15 cellular contexts compared by ENCODE assay signal in the genomic region with DNA sequence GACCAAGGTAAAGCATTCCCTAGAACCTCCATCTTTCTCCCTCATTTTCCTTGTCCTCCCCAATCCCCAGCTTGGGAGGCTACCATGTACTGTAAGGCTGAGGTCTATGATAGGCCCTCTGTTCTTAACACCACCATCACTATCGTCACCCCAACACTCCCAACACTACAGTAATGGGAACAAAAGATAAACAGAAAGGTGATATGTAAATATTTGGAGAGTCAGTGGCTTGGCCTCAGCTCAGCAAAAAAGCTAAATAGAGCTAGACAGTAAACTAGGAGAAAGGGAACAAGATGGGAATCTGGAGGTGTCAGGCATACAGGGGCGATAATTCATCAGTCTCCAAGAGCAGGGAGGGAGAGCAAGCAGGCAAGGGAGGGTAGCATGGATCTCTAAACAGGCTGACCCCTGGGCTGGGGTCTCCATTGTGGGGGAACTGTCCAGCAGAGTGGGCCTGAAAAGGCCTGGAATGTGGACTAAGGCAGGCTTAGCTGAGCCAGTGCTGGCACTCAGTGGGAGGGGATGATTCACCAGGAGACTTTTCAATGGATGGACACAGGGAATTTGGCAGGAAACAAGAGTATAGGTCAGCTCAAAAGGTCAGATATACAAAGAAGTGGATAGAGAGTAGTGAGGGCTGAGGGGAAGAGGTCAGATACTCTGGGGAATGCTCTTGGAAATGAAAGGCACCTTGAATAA. TPM values are rescaled to one million over a fixed set of nuclear protein-coding genes. Genes with fewer than 3 reads are reported as not detected.
DNase-seq lines count a peak whose midpoint lies in the region; ATAC-seq and TF ChIP-seq lines count a peak whose summit lies in the region.
"Had no signal": no experiment of that assay in that cellular context is flagged by ENCODE, and none has a peak within 500 bp of the region (broad histone marks: within the 10 kb centered on the region; RNA-seq: fewer than 3 reads in every experiment).

No MANE protein-coding gene starts in this region.

- H3K9me3 Mint-ChIP-seq in endodermal cell: no peaks in the 10 kb centered on the region
- no peaks in the 10 kb centered on the region for H3K9me3 Mint-ChIP-seq in activated CD8-positive, alpha-beta T cell treated with anti-CD3 and anti-CD28 coated beads for 36 hours
- H3K9me3 Mint-ChIP-seq: activated CD4-positive, alpha-beta memory T cell treated with anti-CD3 and anti-CD28 coated beads, Interleukin-2, amount 10 ng/mL, durations not matched to agents 7 days and 5 days; activated naive CD4-positive, alpha-beta T cell treated with anti-CD3 and anti-CD28 coated beads, Interleukin-2, amount 50 U/mL, for 72 hours; immature natural killer cell had no signal

- H3K27ac ChIP-seq in endodermal cell (ENCODE audit: low read depth, low read length) (no peak overlapping the region), mesendoderm (ENCODE audit: low read depth, low read length) (no peak overlapping the region)
- H3K27ac ChIP-seq: KMS-11, parathyroid adenoma had no signal

- H3K9ac ChIP-seq in endodermal cell (ENCODE audit: extremely low read depth, low read length, poor library complexity, severe bottlenecking) (no peak overlapping the region), mesendoderm (ENCODE audit: low read length) (no peak overlapping the region)
- H3K9ac ChIP-seq: KMS-11, parathyroid adenoma had no signal

- intact Hi-C loops in activated CD8-positive, alpha-beta T cell treated with anti-CD3 and anti-CD28 coated beads for 36 hours (cut with micrococcal nuclease): no loop called here

- H3K27me3 Mint-ChIP-seq in endodermal cell (ENCODE audit: insufficient read depth): peaks cover 35% of the 10 kb centered on the region
- no peaks in the 10 kb centered on the region for H3K27me3 Mint-ChIP-seq in activated CD8-positive, alpha-beta T cell treated with anti-CD3 and anti-CD28 coated beads for 36 hours

- H3K4me2 ChIP-seq in mesendoderm (ENCODE audit: low read length): no peak overlapping the region
- H3K4me2 ChIP-seq: KMS-11 had no signal

- DNase-seq in EL (peak; percentile 72), endodermal cell (peak; percentile 87), mesendoderm (peak; percentile 63), GM10248 (ENCODE audit: extremely low spot score) (no peak)
- DNase-seq in activated CD8-positive, alpha-beta T cell treated with anti-CD3 and anti-CD28 coated beads for 36 hours: no peak
- DNase-seq: activated CD4-positive, alpha-beta memory T cell treated with anti-CD3 and anti-CD28 coated beads, Interleukin-2, amount 10 ng/mL, durations not matched to agents 7 days and 5 days; immature natural killer cell; NCI-H524 treated with DMSO at 0.1 percent for 48 hours; stimulated activated CD4-positive, alpha-beta T cell treated with anti-CD3 and anti-CD28 coated beads, Interleukin-4, amount 100 ng/mL, for 4 hours had no signal

- no peaks in the 10 kb centered on the region for H3K4me1 ChIP-seq in endodermal cell (ENCODE audit: control insufficient read depth, insufficient read depth, low read length)
- H3K4me1 ChIP-seq in mesendoderm (ENCODE audit: control insufficient read depth, low read depth, low read length): no peaks in the 10 kb centered on the region
- H3K4me1 ChIP-seq: parathyroid adenoma had no signal

- no peak overlapping the region for H2BK15ac ChIP-seq in mesendoderm (replicated peaks; ENCODE audit: low read depth)

- H3K18ac ChIP-seq in mesendoderm (ENCODE audit: low read length): no peak overlapping the region

- no peaks in the 10 kb centered on the region for H3K9me3 ChIP-seq in endodermal cell (ENCODE audit: control insufficient read depth, low read length)

- no peak overlapping the region for H3K4me3 ChIP-seq in endodermal cell (ENCODE audit: low read length)
- no peak overlapping the region for H3K4me3 ChIP-seq in mesendoderm (ENCODE audit: low read length)

- WGBS in endodermal cell (ENCODE audit: insufficient coverage in 1 of 2, insufficient read length in 1 of 2), 2 experiments: 20 to 57% methylated on average over 1 of the region's 2 CpGs
- no CpG with 5 or more reads among the region's 2 CpGs for WGBS in mesendoderm (ENCODE audit: extremely low coverage, insufficient coverage, low lambda C conversion rate)

- no peak overlapping the region for H3K23ac ChIP-seq in mesendoderm (ENCODE audit: low read length)

- no peak overlapping the region for H4K8ac ChIP-seq in mesendoderm (ENCODE audit: low read depth, low read length)

- H3K36me3 ChIP-seq in endodermal cell (ENCODE audit: control insufficient read depth, insufficient read depth, low read length): no peaks in the 10 kb centered on the region
- no peaks in the 10 kb centered on the region for H3K36me3 ChIP-seq in mesendoderm (ENCODE audit: control insufficient read depth, insufficient read depth, low read length)

- no peak for TF ChIP-seq CTCF in endodermal cell (conservative IDR thresholded peaks at IDR 0.05)
- TF ChIP-seq CTCF in activated CD8-positive, alpha-beta T cell treated with anti-CD3 and anti-CD28 coated beads for 36 hours (IDR thresholded peaks at IDR 0.05): no peak
- TF ChIP-seq CTCF in GM10248 (IDR thresholded peaks at IDR 0.05; ENCODE audit: control extremely low read depth, extremely low read depth, low read depth, missing control alignments): no peak

- H4K5ac ChIP-seq in mesendoderm (ENCODE audit: low read length): no peak overlapping the region

- H3K79me1 ChIP-seq in mesendoderm (ENCODE audit: low read length): no peaks in the 10 kb centered on the region

- H3K79me2 ChIP-seq in mesendoderm (ENCODE audit: control insufficient read depth, insufficient read depth, low read length): no peaks in the 10 kb centered on the region
- H3K79me2 ChIP-seq: parathyroid adenoma had no signal

- H3K4me1 Mint-ChIP-seq in endodermal cell: peaks cover 12% of the 10 kb centered on the region
- no peaks in the 10 kb centered on the region for H3K4me1 Mint-ChIP-seq in activated CD8-positive, alpha-beta T cell treated with anti-CD3 and anti-CD28 coated beads for 36 hours (ENCODE audit: low read depth)
- H3K4me1 Mint-ChIP-seq: activated CD4-positive, alpha-beta memory T cell treated with anti-CD3 and anti-CD28 coated beads, Interleukin-2, amount 10 ng/mL, durations not matched to agents 7 days and 5 days; immature natural killer cell had no signal

- no peak overlapping the region for H3K56ac ChIP-seq in mesendoderm (ENCODE audit: low read length)

- ATAC-seq in HG03520 (IDR thresholded peaks at IDR 0.05; ENCODE audit: unreplicated experiment): no peak
- no peak for ATAC-seq in HG03457 (IDR thresholded peaks at IDR 0.05; ENCODE audit: unreplicated experiment)
- no peak for ATAC-seq in activated CD8-positive, alpha-beta T cell treated with anti-CD3 and anti-CD28 coated beads for 36 hours
- ATAC-seq: activated naive CD4-positive, alpha-beta T cell treated with anti-CD3 and anti-CD28 coated beads, Interleukin-2, amount 50 U/mL, for 72 hours had no signal

- no peak overlapping the region for H3K4ac ChIP-seq in mesendoderm (ENCODE audit: low read depth, low read length)

- H3K27ac Mint-ChIP-seq in endodermal cell: no peak overlapping the region
- H3K27ac Mint-ChIP-seq in activated CD8-positive, alpha-beta T cell treated with anti-CD3 and anti-CD28 coated beads for 36 hours: no peak overlapping the region
- H3K27ac Mint-ChIP-seq: activated CD4-positive, alpha-beta memory T cell treated with anti-CD3 and anti-CD28 coated beads, Interleukin-2, amount 10 ng/mL, durations not matched to agents 7 days and 5 days; immature natural killer cell had no signal

- CTCF ChIA-PET in activated CD8-positive, alpha-beta T cell treated with anti-CD3 and anti-CD28 coated beads for 36 hours (lab: Charles Lee): interaction anchor here (2.2 kb wide), 1 partner anchor 14 kb away, joined by 7 read pairs; no protein-coding TSS in a partner anchor
- CTCF ChIA-PET in GM10248 (lab: Yijun Ruan, JAX): interaction anchor here (1.0 kb wide), 1 partner anchor 16 kb away, joined by 3 read pairs; no protein-coding TSS in a partner anchor

- no peak overlapping the region for H3K4me3 Mint-ChIP-seq in endodermal cell
- H3K4me3 Mint-ChIP-seq in activated CD8-positive, alpha-beta T cell treated with anti-CD3 and anti-CD28 coated beads for 36 hours: no peak overlapping the region
- H3K4me3 Mint-ChIP-seq: activated CD4-positive, alpha-beta memory T cell treated with anti-CD3 and anti-CD28 coated beads, Interleukin-2, amount 10 ng/mL, durations not matched to agents 7 days and 5 days; immature natural killer cell had no signal

- POLR2A ChIA-PET in activated CD8-positive, alpha-beta T cell treated with anti-CD3 and anti-CD28 coated beads for 36 hours (lab: Charles Lee): no interaction called here
- POLR2A ChIA-PET in GM10248 (lab: Yijun Ruan, JAX): no interaction called here

- H2BK5ac ChIP-seq in mesendoderm (ENCODE audit: low read length): no peak overlapping the region

- no peak overlapping the region for H2AK5ac ChIP-seq in mesendoderm (ENCODE audit: low read length)

- H3K36me3 Mint-ChIP-seq in endodermal cell (ENCODE audit: low read depth): no peaks in the 10 kb centered on the region
- H3K36me3 Mint-ChIP-seq in activated CD8-positive, alpha-beta T cell treated with anti-CD3 and anti-CD28 coated beads for 36 hours (ENCODE audit: low read depth): no peaks in the 10 kb centered on the region
- H3K36me3 Mint-ChIP-seq: activated naive CD4-positive, alpha-beta T cell treated with anti-CD3 and anti-CD28 coated beads, Interleukin-2, amount 50 U/mL, for 72 hours; immature natural killer cell had no signal

- no peak overlapping the region for H2BK120ac ChIP-seq in mesendoderm (ENCODE audit: low read depth, low read length)

- peaks cover 15% of the 10 kb centered on the region for H3K27me3 ChIP-seq in endodermal cell (ENCODE audit: control insufficient read depth, insufficient read depth, low read length, poor library complexity, severe bottlenecking)
- H3K27me3 ChIP-seq in mesendoderm (ENCODE audit: insufficient read depth, low read length, poor library complexity): no peaks in the 10 kb centered on the region

TF ChIP-seq in PFSK-1, 5 proteins besides CTCF, POLR2A, EP300 and RAD21 (continues in another document):
- no peak for TF ChIP-seq TAF1 (IDR thresholded peaks at IDR 0.05; ENCODE audit: borderline replicate concordance, insufficient read depth, low read length)

RNA-seq across cellular contexts. Expression of a gene that starts 6.7 kb away (rescaled TPM):
- 1.0 TPM for polyA plus RNA-seq in PFSK-1 (2012; ENCODE audit: insufficient read length, low read depth)
- under 1 TPM; 0.51 to 0.57 TPM for total RNA-seq in endodermal cell
- 1.5 TPM for polyA plus RNA-seq in endodermal cell (2013, experiment 1 of 2)
- polyA plus RNA-seq in endodermal cell (2013, experiment 2 of 2): 1.8 TPM
- polyA plus RNA-seq in mesendoderm (2013, experiment 1 of 2): 2.6 TPM
- 2.7 TPM for polyA plus RNA-seq in mesendoderm (2013, experiment 2 of 2)
- total RNA-seq in activated CD8-positive, alpha-beta T cell treated with anti-CD3 and anti-CD28 coated beads for 36 hours: not detected

Comparison
In these comparisons a context has a peak if more than half of its experiments do, and no peak if none do; other contexts are left out.
1. DNase-seq: peak in EL (single experiment), endodermal cell (single experiment) and mesendoderm (single experiment); none in activated CD8-positive, alpha-beta T cell treated with anti-CD3 and anti-CD28 coated beads for 36 hours (single experiment) and GM10248 (single experiment).